1 cellular context compared by ENCODE assay signal in the genomic region with DNA sequence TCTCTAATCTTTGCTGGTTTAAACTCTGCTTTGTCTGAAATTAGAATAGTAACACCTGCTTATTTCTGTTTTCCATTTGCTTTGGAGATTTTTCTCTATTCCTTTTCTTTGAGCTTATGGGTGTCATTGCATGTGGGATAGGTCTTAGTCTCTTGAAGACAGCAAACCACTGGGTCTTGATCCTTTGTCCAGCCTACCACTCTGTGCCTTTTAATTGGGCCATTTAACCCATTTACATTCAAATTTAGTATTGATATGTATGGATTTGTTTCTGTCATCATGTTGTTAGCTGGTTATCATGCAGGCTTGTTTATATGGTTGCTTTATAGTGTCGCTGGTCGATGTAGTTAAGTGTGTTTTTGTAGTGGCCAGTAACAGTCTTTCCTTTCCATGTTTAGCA.
TF ChIP-seq lines count a peak whose summit lies in the region.

No MANE protein-coding gene starts in this region.

TF ChIP-seq in HEK293, 187 proteins besides CTCF, POLR2A, EP300 and RAD21 (continued from another document):
- TF ChIP-seq TSHZ1 (tag by site-specific recombination; IDR thresholded peaks at IDR 0.05; ENCODE audit: borderline replicate concordance) (no peak), TRIM28 (IDR thresholded peaks at IDR 0.05; ENCODE audit: borderline replicate concordance, low read length) (peak; percentile 95), SETDB1 (IDR thresholded peaks at IDR 0.05; ENCODE audit: insufficient read length, low read length) (peak; percentile 97)
TF ChIP-seq in HEK293: peak in this region for 3.
